25 cellular contexts compared by ENCODE assay signal in genomic region chr15:39649765-39650164, GRCh38.
DNase-seq lines count a peak whose midpoint lies in the region; ATAC-seq and TF ChIP-seq lines count a peak whose summit lies in the region.
"Had no signal": no experiment of that assay in that cellular context is flagged by ENCODE, and none has a peak within 500 bp of the region (broad histone marks: within the 10 kb centered on the region; RNA-seq: fewer than 3 reads in every experiment).

No MANE protein-coding gene starts in this region.

- WGBS in gastroesophageal sphincter (ENCODE audit: low coverage in 1 of 2), 2 donors: 46 to 56% methylated on average over 5 to 6 of the region's 6 CpGs
- WGBS in sigmoid colon, 2 donors: 86 to 88% methylated on average over 6 of the region's 6 CpGs

- peaks cover 0 to 39% (median 9%) of the 10 kb centered on the region in 3 donors for H3K4me1 ChIP-seq in gastroesophageal sphincter
- H3K4me1 ChIP-seq in left lung: no peaks in the 10 kb centered on the region
- peaks cover 0 to 25% (median 18%) of the 10 kb centered on the region in 4 donors for H3K4me1 ChIP-seq in sigmoid colon
- H3K4me1 ChIP-seq in effector memory CD4-positive, alpha-beta T cell (ENCODE audit: control insufficient read depth, insufficient read depth, low read length, poor library complexity, severe bottlenecking): no peaks in the 10 kb centered on the region
- H3K4me1 ChIP-seq: BLaER1 had no signal

- ATAC-seq in gastroesophageal sphincter (no peak), left lung (peak; percentile 78)
- ATAC-seq: Panc1 had no signal

- TF ChIP-seq CTCF in gastroesophageal sphincter (IDR thresholded peaks at IDR 0.05) (no peak), left lung (IDR thresholded peaks at IDR 0.05) (no peak), sigmoid colon (IDR thresholded peaks at IDR 0.05) (no peak), type B pancreatic cell (conservative IDR thresholded peaks at IDR 0.05) (no peak)

- H3K9me3 Mint-ChIP-seq in T-helper 1 cell treated with Interleukin-12 subunit alpha and Interleukin-12 subunit beta and Interleukin-4 antibody, amounts not matched to agents 30 μg/mL and 1 μg/mL, for 36 hours: no peaks in the 10 kb centered on the region
- H3K9me3 Mint-ChIP-seq in type B pancreatic cell: no peaks in the 10 kb centered on the region
- H3K9me3 Mint-ChIP-seq: CD4-positive, alpha-beta T cell had no signal

- H3K4me3 ChIP-seq in gastroesophageal sphincter (no peak overlapping the region), left lung (no peak overlapping the region), sigmoid colon (no peak overlapping the region)
- H3K4me3 ChIP-seq in effector memory CD4-positive, alpha-beta T cell (ENCODE audit: insufficient read depth, low read depth, low read length, poor library complexity, severe bottlenecking): no peak overlapping the region
- H3K4me3 ChIP-seq: BLaER1 had no signal

- H3K27ac ChIP-seq in gastroesophageal sphincter: peak overlapping the region; percentile 42 to 69 (median 50)
- no peak overlapping the region for H3K27ac ChIP-seq in left lung
- peak overlapping the region in 3 of 4 donors; percentile 48 to 70 (median 67) for H3K27ac ChIP-seq in sigmoid colon
- H3K27ac ChIP-seq in effector memory CD4-positive, alpha-beta T cell (ENCODE audit: insufficient read depth, low read length, poor library complexity, severe bottlenecking): no peak overlapping the region
- H3K27ac ChIP-seq: 22Rv1, BLaER1, KMS-11 had no signal

- H3K27ac Mint-ChIP-seq in T-helper 1 cell treated with Interleukin-12 subunit alpha and Interleukin-12 subunit beta and Interleukin-4 antibody, amounts not matched to agents 30 μg/mL and 1 μg/mL, for 36 hours: peak overlapping the region; percentile 2
- H3K27ac Mint-ChIP-seq in type B pancreatic cell: no peak overlapping the region
- H3K27ac Mint-ChIP-seq: CD4-positive, alpha-beta T cell had no signal

- TF ChIP-seq POLR2A in gastroesophageal sphincter (IDR thresholded peaks at IDR 0.05) (no peak), sigmoid colon (IDR thresholded peaks at IDR 0.05) (no peak)

- H3K4me1 Mint-ChIP-seq in T-helper 1 cell treated with Interleukin-12 subunit alpha and Interleukin-12 subunit beta and Interleukin-4 antibody, amounts not matched to agents 30 μg/mL and 1 μg/mL, for 36 hours (ENCODE audit: low read depth): no peaks in the 10 kb centered on the region
- H3K4me1 Mint-ChIP-seq in type B pancreatic cell (ENCODE audit: unreplicated experiment): peaks cover 12% of the 10 kb centered on the region

- H3K9me3 ChIP-seq in gastroesophageal sphincter (no peaks in the 10 kb centered on the region), left lung (no peaks in the 10 kb centered on the region), sigmoid colon (no peaks in the 10 kb centered on the region)
- no peaks in the 10 kb centered on the region for H3K9me3 ChIP-seq in effector memory CD4-positive, alpha-beta T cell (ENCODE audit: control insufficient read depth, low read length)
- H3K9me3 ChIP-seq: BLaER1 had no signal

- intact Hi-C loops in left lung (cut with DNase I) (no loop called here), sigmoid colon (cut with DNase I) (no loop called here)

- no peaks in the 10 kb centered on the region for H3K27me3 ChIP-seq in gastroesophageal sphincter
- no peaks in the 10 kb centered on the region for H3K27me3 ChIP-seq in left lung
- no peaks in the 10 kb centered on the region for H3K27me3 ChIP-seq in sigmoid colon
- no peaks in the 10 kb centered on the region for H3K27me3 ChIP-seq in effector memory CD4-positive, alpha-beta T cell (replicated peaks; ENCODE audit: control insufficient read depth, insufficient read depth, low read length, poor library complexity, severe bottlenecking)
- H3K27me3 ChIP-seq: BLaER1 had no signal

- TF ChIP-seq EP300 in gastroesophageal sphincter (IDR thresholded peaks at IDR 0.05) (no peak), sigmoid colon (IDR thresholded peaks at IDR 0.05) (no peak)

- DNase-seq in T-helper 1 cell (no peak), left lung (no peak), sigmoid colon (no peak), type B pancreatic cell (ENCODE audit: extremely low spot score, unreplicated experiment) (no peak), islet precursor cell (no peak)
- no peak for DNase-seq in effector memory CD4-positive, alpha-beta T cell
- DNase-seq: ACHN; CD4-positive, alpha-beta T cell; COR-L47; DMS153; GDM1; IMR-90; NCI-H1105; NCI-H146; NCI-H2029; NCI-H2171; NCI-H345; NCI-H524 treated with DMSO at 0.1 percent for 48 hours; NCI-H82 had no signal

- H3K36me3 Mint-ChIP-seq in T-helper 1 cell treated with Interleukin-12 subunit alpha and Interleukin-12 subunit beta and Interleukin-4 antibody, amounts not matched to agents 30 μg/mL and 1 μg/mL, for 36 hours (ENCODE audit: low read depth): no peaks in the 10 kb centered on the region
- H3K36me3 Mint-ChIP-seq in type B pancreatic cell: no peaks in the 10 kb centered on the region

- no peaks in the 10 kb centered on the region for H3K36me3 ChIP-seq in gastroesophageal sphincter
- H3K36me3 ChIP-seq in left lung: no peaks in the 10 kb centered on the region
- H3K36me3 ChIP-seq in sigmoid colon: no peaks in the 10 kb centered on the region
- no peaks in the 10 kb centered on the region for H3K36me3 ChIP-seq in effector memory CD4-positive, alpha-beta T cell (ENCODE audit: control insufficient read depth, insufficient read depth, low read length)
- H3K36me3 ChIP-seq: BLaER1 had no signal

- H3K27me3 Mint-ChIP-seq in T-helper 1 cell treated with Interleukin-12 subunit alpha and Interleukin-12 subunit beta and Interleukin-4 antibody, amounts not matched to agents 30 μg/mL and 1 μg/mL, for 36 hours (ENCODE audit: low read depth): peaks cover 29% of the 10 kb centered on the region
- no peaks in the 10 kb centered on the region for H3K27me3 Mint-ChIP-seq in type B pancreatic cell
- H3K27me3 Mint-ChIP-seq: CD4-positive, alpha-beta T cell had no signal

- H3K4me3 Mint-ChIP-seq in T-helper 1 cell treated with Interleukin-12 subunit alpha and Interleukin-12 subunit beta and Interleukin-4 antibody, amounts not matched to agents 30 μg/mL and 1 μg/mL, for 36 hours: no peak overlapping the region
- no peak overlapping the region for H3K4me3 Mint-ChIP-seq in type B pancreatic cell
- H3K4me3 Mint-ChIP-seq: CD4-positive, alpha-beta T cell had no signal

Comparison
In these comparisons a context has a peak if more than half of its experiments do, and no peak if none do; other contexts are left out.
1. H3K27ac ChIP-seq: peak in gastroesophageal sphincter (4 of 4) and sigmoid colon (3 of 4); none in left lung (0 of 2) and effector memory CD4-positive, alpha-beta T cell (single experiment).